Comparison of ENCODE assay signal across 18 cellular contexts in genomic region chr4:175308236-175308635, GRCh38.
A peak's percentile ranks its signal among the peaks of the same experiment; 100 is the strongest.
DNase-seq lines count a peak whose midpoint lies in the region; ATAC-seq and TF ChIP-seq lines count a peak whose summit lies in the region.
"Had no signal": no experiment of that assay in that cellular context is flagged by ENCODE, and none has a peak within 500 bp of the region (broad histone marks: within the 10 kb centered on the region; RNA-seq: fewer than 3 reads in every experiment).

No MANE protein-coding gene starts in this region.

- no peak overlapping the region for H3K4me3 ChIP-seq in foreskin fibroblast (ENCODE audit: low read depth in 1 of 2, low read length in 2 of 2)
- H3K4me3 ChIP-seq in smooth muscle cell: no peak overlapping the region
- H3K4me3 ChIP-seq: BLaER1, ovary, sigmoid colon had no signal

- peak overlapping the region; percentile 59 for H3K4me2 ChIP-seq in smooth muscle cell
- H3K4me2 ChIP-seq: BLaER1 had no signal

- no peaks in the 10 kb centered on the region for H4K20me1 ChIP-seq in smooth muscle cell (ENCODE audit: low read depth)
- H4K20me1 ChIP-seq: BLaER1 had no signal

- no peaks in the 10 kb centered on the region for H3F3A ChIP-seq in smooth muscle cell (ENCODE audit: low read depth)

- no peak overlapping the region for H3K9ac ChIP-seq in smooth muscle cell (ENCODE audit: low read depth)
- H3K9ac ChIP-seq: BLaER1 had no signal

- no peaks in the 10 kb centered on the region for H3K27me3 ChIP-seq in smooth muscle cell (ENCODE audit: low read depth)
- H3K27me3 ChIP-seq: BLaER1, ovary, sigmoid colon had no signal

- no peak overlapping the region for H3K27ac ChIP-seq in smooth muscle cell (ENCODE audit: low read depth)
- H3K27ac ChIP-seq: BLaER1, ovary, sigmoid colon had no signal

- TF ChIP-seq CTCF in foreskin fibroblast (IDR thresholded peaks at IDR 0.05; ENCODE audit: low read depth, low read length): no peak
- no peak for TF ChIP-seq CTCF in smooth muscle cell (IDR thresholded peaks at IDR 0.05; ENCODE audit: borderline replicate concordance, insufficient read depth, poor library complexity, severe bottlenecking)

- DNase-seq in EL: peak; percentile 50
- DNase-seq in RKO (ENCODE audit: low spot score): peak; percentile 46
- DNase-seq in foreskin fibroblast: peak; percentile 12 to 69
- no peak for DNase-seq in smooth muscle cell (lab: John Stamatoyannopoulos, UW; ENCODE audit: unreplicated experiment)
- no peak for DNase-seq in DMS53 (lab: John Stamatoyannopoulos, UW)
- no peak for DNase-seq in mucosa of gallbladder (ENCODE audit: low spot score)
- DNase-seq: central memory CD4-positive, alpha-beta T cell; DMS 273 treated with DMSO at 0.1 percent for 48 hours; Kasumi-1; NCI-H1436 treated with DMSO at 0.1 percent for 48 hours; NCI-H226; ovary; Right ventricle myocardium superior; sigmoid colon; T-helper 17 cell had no signal

- H2AFZ ChIP-seq in smooth muscle cell (ENCODE audit: low read depth): no peak overlapping the region

- no peaks in the 10 kb centered on the region for H3K9me3 ChIP-seq in smooth muscle cell (replicated peaks; ENCODE audit: low read depth)
- H3K9me3 ChIP-seq: BLaER1, ovary, sigmoid colon had no signal

- H3K79me2 ChIP-seq in smooth muscle cell (ENCODE audit: low read depth): no peaks in the 10 kb centered on the region

- WGBS in smooth muscle cell (ENCODE audit: low lambda C conversion rate): 57% methylated on average over 5 of the region's 5 CpGs

- H3K4me1 ChIP-seq in smooth muscle cell (ENCODE audit: low read depth): no peaks in the 10 kb centered on the region
- H3K4me1 ChIP-seq: BLaER1, sigmoid colon had no signal

- no peak for ATAC-seq in GM21737 (IDR thresholded peaks at IDR 0.05; ENCODE audit: unreplicated experiment)
- ATAC-seq: T-helper 17 cell, WTC11 had no signal

- H3K36me3 ChIP-seq in smooth muscle cell (ENCODE audit: low read depth): no peaks in the 10 kb centered on the region
- H3K36me3 ChIP-seq: BLaER1, ovary, sigmoid colon had no signal

Comparison
In these comparisons a context has a peak if more than half of its experiments do, and no peak if none do; other contexts are left out.
1. DNase-seq: peak in EL (single experiment), RKO (single experiment) and foreskin fibroblast (2 of 2); none in smooth muscle cell (single experiment), DMS53 (single experiment) and mucosa of gallbladder (single experiment).